Comparison of ENCODE assay signal across 1 cellular context in the genomic region with DNA sequence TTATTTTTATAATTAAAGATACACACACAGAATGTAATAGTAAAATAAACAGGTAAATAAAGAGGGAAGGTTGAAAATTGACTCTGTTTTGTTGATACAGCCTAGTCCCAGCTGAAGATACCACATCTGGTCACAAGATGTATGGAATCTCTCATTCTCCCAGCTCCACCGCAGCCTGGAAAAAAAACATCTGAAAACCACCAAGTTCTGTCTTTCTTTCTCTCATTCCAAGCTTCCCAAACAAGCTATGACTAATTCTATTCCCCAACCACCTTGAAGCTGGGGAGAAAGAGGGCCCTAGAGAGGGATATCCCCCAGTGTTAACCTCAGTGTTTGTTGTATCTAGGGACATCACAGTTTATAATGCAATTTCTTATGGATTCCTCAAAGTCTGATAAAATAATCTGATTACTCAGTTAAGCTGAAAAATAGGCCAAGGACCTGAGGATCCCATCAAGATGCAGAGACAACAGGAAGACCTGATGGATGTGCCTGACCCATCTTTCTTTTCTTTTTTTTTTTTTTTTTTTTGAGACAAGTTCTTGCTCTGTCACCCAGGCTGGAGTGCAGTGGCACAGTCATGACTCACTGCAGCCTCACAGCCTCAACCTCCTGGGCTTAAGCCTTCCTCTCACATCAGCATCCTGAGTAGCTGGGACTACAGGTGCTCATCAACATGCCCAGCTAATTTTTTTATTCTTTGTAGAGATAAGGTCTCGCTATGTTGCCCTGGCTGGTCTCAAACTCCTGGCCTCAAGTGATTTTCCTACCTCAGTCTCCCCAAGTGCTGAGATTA.
TF ChIP-seq lines count a peak whose summit lies in the region.

No MANE protein-coding gene starts in this region.

TF ChIP-seq in SK-N-SH, 30 proteins besides CTCF, POLR2A, EP300 and RAD21 (continued from another document):
- TF ChIP-seq, protein P1, sequence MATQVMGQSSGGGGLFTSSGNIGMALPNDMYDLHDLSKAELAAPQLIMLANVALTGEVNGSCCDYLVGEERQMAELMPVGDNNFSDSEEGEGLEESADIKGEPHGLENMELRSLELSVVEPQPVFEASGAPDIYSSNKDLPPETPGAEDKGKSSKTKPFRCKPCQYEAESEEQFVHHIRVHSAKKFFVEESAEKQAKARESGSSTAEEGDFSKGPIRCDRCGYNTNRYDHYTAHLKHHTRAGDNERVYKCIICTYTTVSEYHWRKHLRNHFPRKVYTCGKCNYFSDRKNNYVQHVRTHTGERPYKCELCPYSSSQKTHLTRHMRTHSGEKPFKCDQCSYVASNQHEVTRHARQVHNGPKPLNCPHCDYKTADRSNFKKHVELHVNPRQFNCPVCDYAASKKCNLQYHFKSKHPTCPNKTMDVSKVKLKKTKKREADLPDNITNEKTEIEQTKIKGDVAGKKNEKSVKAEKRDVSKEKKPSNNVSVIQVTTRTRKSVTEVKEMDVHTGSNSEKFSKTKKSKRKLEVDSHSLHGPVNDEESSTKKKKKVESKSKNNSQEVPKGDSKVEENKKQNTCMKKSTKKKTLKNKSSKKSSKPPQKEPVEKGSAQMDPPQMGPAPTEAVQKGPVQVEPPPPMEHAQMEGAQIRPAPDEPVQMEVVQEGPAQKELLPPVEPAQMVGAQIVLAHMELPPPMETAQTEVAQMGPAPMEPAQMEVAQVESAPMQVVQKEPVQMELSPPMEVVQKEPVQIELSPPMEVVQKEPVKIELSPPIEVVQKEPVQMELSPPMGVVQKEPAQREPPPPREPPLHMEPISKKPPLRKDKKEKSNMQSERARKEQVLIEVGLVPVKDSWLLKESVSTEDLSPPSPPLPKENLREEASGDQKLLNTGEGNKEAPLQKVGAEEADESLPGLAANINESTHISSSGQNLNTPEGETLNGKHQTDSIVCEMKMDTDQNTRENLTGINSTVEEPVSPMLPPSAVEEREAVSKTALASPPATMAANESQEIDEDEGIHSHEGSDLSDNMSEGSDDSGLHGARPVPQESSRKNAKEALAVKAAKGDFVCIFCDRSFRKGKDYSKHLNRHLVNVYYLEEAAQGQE (IDR thresholded peaks at IDR 0.05; ENCODE audit: low read depth, low read length), result no peak
- TF ChIP-seq RCOR1 (IDR thresholded peaks at IDR 0.05; ENCODE audit: low read length) (no peak), POLR2AphosphoS5 (IDR thresholded peaks at IDR 0.05; ENCODE audit: low read depth, low read length) (no peak), GABPA (IDR thresholded peaks at IDR 0.05; ENCODE audit: low read depth) (no peak), TAF1 (IDR thresholded peaks at IDR 0.05; ENCODE audit: borderline replicate concordance, low read depth, low read length) (no peak), FOSL2 (IDR thresholded peaks at IDR 0.05; ENCODE audit: borderline replicate concordance, low read depth) (peak; percentile 28; the same call in 1 of the 2 replicates), GATA2 (CRISPR knock-in tag; IDR thresholded peaks at IDR 0.05) (no peak), JUND (IDR thresholded peaks at IDR 0.05) (peak; percentile 25; the same call in 1 of the 2 replicates), MEF2A (IDR thresholded peaks at IDR 0.05; ENCODE audit: borderline replicate concordance, low read depth) (no peak), EZH2phosphoT487 (IDR thresholded peaks at IDR 0.05; ENCODE audit: borderline replicate concordance, low read depth) (no peak), CHD2 (IDR thresholded peaks at IDR 0.05; ENCODE audit: low read length, partially characterized antibody) (no peak), FOXJ3 (CRISPR knock-in tag; IDR thresholded peaks at IDR 0.05) (no peak), TCF12 (IDR thresholded peaks at IDR 0.05) (peak; percentile 95), MXI1 (IDR thresholded peaks at IDR 0.05; ENCODE audit: low read depth, low read length) (no peak), NFIC (IDR thresholded peaks at IDR 0.05; ENCODE audit: borderline replicate concordance) (peak; percentile 34; the same call in 1 of the 2 replicates), FOXM1 (IDR thresholded peaks at IDR 0.05; ENCODE audit: low read depth) (no peak), RXRA (IDR thresholded peaks at IDR 0.05; ENCODE audit: borderline replicate concordance, low read depth) (no peak), RFX5 (IDR thresholded peaks at IDR 0.05; ENCODE audit: low read length) (no peak)
- TF ChIP-seq, protein P2, sequence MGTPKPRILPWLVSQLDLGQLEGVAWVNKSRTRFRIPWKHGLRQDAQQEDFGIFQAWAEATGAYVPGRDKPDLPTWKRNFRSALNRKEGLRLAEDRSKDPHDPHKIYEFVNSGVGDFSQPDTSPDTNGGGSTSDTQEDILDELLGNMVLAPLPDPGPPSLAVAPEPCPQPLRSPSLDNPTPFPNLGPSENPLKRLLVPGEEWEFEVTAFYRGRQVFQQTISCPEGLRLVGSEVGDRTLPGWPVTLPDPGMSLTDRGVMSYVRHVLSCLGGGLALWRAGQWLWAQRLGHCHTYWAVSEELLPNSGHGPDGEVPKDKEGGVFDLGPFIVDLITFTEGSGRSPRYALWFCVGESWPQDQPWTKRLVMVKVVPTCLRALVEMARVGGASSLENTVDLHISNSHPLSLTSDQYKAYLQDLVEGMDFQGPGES (IDR thresholded peaks at IDR 0.05; ENCODE audit: low read depth, low read length), result no peak
- TF ChIP-seq, protein P3, sequence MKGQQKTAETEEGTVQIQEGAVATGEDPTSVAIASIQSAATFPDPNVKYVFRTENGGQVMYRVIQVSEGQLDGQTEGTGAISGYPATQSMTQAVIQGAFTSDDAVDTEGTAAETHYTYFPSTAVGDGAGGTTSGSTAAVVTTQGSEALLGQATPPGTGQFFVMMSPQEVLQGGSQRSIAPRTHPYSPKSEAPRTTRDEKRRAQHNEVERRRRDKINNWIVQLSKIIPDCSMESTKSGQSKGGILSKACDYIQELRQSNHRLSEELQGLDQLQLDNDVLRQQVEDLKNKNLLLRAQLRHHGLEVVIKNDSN (IDR thresholded peaks at IDR 0.05; ENCODE audit: borderline replicate concordance, low read depth), result no peak
- TF ChIP-seq, protein P4, sequence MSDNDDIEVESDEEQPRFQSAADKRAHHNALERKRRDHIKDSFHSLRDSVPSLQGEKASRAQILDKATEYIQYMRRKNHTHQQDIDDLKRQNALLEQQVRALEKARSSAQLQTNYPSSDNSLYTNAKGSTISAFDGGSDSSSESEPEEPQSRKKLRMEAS (IDR thresholded peaks at IDR 0.05; ENCODE audit: low read depth), result no peak
- TF ChIP-seq, protein P5, sequence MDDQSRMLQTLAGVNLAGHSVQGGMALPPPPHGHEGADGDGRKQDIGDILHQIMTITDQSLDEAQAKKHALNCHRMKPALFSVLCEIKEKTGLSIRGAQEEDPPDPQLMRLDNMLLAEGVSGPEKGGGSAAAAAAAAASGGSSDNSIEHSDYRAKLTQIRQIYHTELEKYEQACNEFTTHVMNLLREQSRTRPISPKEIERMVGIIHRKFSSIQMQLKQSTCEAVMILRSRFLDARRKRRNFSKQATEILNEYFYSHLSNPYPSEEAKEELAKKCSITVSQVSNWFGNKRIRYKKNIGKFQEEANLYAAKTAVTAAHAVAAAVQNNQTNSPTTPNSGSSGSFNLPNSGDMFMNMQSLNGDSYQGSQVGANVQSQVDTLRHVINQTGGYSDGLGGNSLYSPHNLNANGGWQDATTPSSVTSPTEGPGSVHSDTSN (IDR thresholded peaks at IDR 0.05), result peak; percentile 20; the same call in 1 of the 2 replicates
